In the genomic region with DNA sequence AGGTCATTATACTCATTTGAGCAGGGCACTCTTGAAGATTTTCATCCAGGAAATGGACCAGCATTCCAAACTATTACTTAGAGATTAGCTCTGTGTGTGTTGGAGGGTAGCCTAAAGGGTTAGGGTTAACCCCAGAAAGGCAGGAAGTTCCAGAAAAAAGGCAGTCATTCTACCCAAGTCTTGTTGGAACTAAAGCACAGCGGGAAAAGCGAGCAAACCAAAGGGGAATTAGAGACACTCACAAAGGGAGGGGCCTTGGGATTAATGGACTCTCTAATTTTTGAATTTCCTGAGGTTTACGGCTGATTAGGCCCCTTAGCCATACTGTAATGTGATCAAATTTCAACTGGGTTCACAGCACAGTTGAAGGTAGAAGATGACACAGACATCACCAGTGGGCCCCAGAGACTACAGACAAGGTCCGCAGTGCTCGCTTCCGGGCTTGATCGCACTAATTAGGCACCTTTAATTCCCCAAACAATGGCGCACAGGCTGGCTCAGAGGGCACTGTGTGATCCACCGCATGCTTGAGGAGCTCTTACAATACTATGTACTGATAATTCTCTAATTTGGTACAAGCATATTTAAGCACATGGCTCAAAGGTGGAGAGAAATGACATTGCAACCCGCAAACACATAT, we compare ENCODE assay signal across 8 cellular contexts. TPM values are rescaled to one million over a fixed set of nuclear protein-coding genes. Genes with fewer than 3 reads are reported as not detected.
A peak's percentile ranks its signal among the peaks of the same experiment; 100 is the strongest.
DNase-seq lines count a peak whose midpoint lies in the region; ATAC-seq and TF ChIP-seq lines count a peak whose summit lies in the region.
"Had no signal": no experiment of that assay in that cellular context is flagged by ENCODE, and none has a peak within 500 bp of the region (broad histone marks: within the 10 kb centered on the region; RNA-seq: fewer than 3 reads in every experiment).

No MANE protein-coding gene starts in this region.

- peaks cover 98% of the 10 kb centered on the region for H3K4me1 ChIP-seq in CD8-positive, alpha-beta T cell (ENCODE audit: insufficient read depth, low read length)
- peaks cover 10% of the 10 kb centered on the region for H3K4me1 ChIP-seq in endocrine pancreas (ENCODE audit: control insufficient read depth, insufficient read depth, low read length)

- POLR2A ChIA-PET in CD8-positive, alpha-beta T cell (lab: Charles Lee), result interaction anchor here (1.7 to 2.3 kb wide), 2 partner anchors 9 to 28 kb away, joined by 5 read pairs; a partner anchor contains a TSS

- peaks cover 15% of the 10 kb centered on the region for H3K36me3 Mint-ChIP-seq in CD8-positive, alpha-beta T cell
- H3K36me3 Mint-ChIP-seq in IgD-negative memory B cell, result peaks cover 2% of the 10 kb centered on the region

- DNase-seq in CD8-positive, alpha-beta T cell, result no peak
- DNase-seq in posterior vena cava (ENCODE audit: low spot score), result peak; percentile 57
- DNase-seq: NCI-H2029 treated with DMSO at 0.1 percent for 48 hours had no signal

- peak overlapping the region; percentile 7 for H3K27ac ChIP-seq in CD8-positive, alpha-beta T cell (ENCODE audit: low read depth, low read length)

- no peaks in the 10 kb centered on the region for H3K36me3 ChIP-seq in CD8-positive, alpha-beta T cell (ENCODE audit: insufficient read depth, low read length)
- no peaks in the 10 kb centered on the region for H3K36me3 ChIP-seq in endocrine pancreas (ENCODE audit: control insufficient read depth, insufficient read depth, low read length)

- CTCF ChIA-PET in CD8-positive, alpha-beta T cell (lab: Charles Lee), result no interaction called here

- H3K4me1 Mint-ChIP-seq in CD8-positive, alpha-beta T cell (ENCODE audit: low read depth), result peaks cover 87% of the 10 kb centered on the region
- H3K4me1 Mint-ChIP-seq in IgD-negative memory B cell, result peaks cover 49 to 73% (median 71%) of the 10 kb centered on the region in 3 donors

- H3K27ac Mint-ChIP-seq in CD8-positive, alpha-beta T cell, result peak overlapping the region; percentile 92
- H3K27ac Mint-ChIP-seq in IgD-negative memory B cell, result peak overlapping the region; percentile 36 to 92 (median 69)

- H3K9me3 ChIP-seq in CD8-positive, alpha-beta T cell (ENCODE audit: low read length), result no peaks in the 10 kb centered on the region
- no peaks in the 10 kb centered on the region for H3K9me3 ChIP-seq in endocrine pancreas (ENCODE audit: control insufficient read depth, low read length)

- no peak overlapping the region for H3K4me3 ChIP-seq in CD8-positive, alpha-beta T cell (ENCODE audit: low read depth, low read length)
- H3K4me3 ChIP-seq in endocrine pancreas (ENCODE audit: control insufficient read depth, insufficient read depth, low read length), result peak overlapping the region; percentile 5

- intact Hi-C loops in CD8-positive, alpha-beta T cell (cut with DNase I, micrococcal nuclease), result no loop called here
- intact Hi-C loops in posterior vena cava (cut with DNase I), result no loop called here

- no peak for TF ChIP-seq CTCF in CD8-positive, alpha-beta T cell (IDR thresholded peaks at IDR 0.05)

- H3K9ac ChIP-seq in endocrine pancreas (ENCODE audit: control insufficient read depth, insufficient read depth, low read length), result no peak overlapping the region

- peak overlapping the region; percentile 16 for H3K4me3 Mint-ChIP-seq in CD8-positive, alpha-beta T cell
- peak overlapping the region in 2 of 4 donors; percentile 70 to 71 for H3K4me3 Mint-ChIP-seq in IgD-negative memory B cell

- no peaks in the 10 kb centered on the region for H3K27me3 ChIP-seq in CD8-positive, alpha-beta T cell (ENCODE audit: insufficient read depth, low read length)
- no peaks in the 10 kb centered on the region for H3K27me3 ChIP-seq in endocrine pancreas (ENCODE audit: control insufficient read depth, insufficient read depth, low read length)

- no peaks in the 10 kb centered on the region for H3K27me3 Mint-ChIP-seq in CD8-positive, alpha-beta T cell (ENCODE audit: low read depth)
- no peaks in the 10 kb centered on the region for H3K27me3 Mint-ChIP-seq in IgD-negative memory B cell

- ATAC-seq in CD8-positive, alpha-beta T cell, result no peak
- no peak for ATAC-seq in GM21390 (IDR thresholded peaks at IDR 0.05; ENCODE audit: unreplicated experiment)
- ATAC-seq in HG03521 (IDR thresholded peaks at IDR 0.05; ENCODE audit: unreplicated experiment), result no peak
- no peak for ATAC-seq in GM18511 (IDR thresholded peaks at IDR 0.05; ENCODE audit: unreplicated experiment)

- H3K9me3 Mint-ChIP-seq in CD8-positive, alpha-beta T cell, result no peaks in the 10 kb centered on the region
- H3K9me3 Mint-ChIP-seq in IgD-negative memory B cell, result no peaks in the 10 kb centered on the region

RNA-seq across cellular contexts. Expression of a gene that starts 28.3 kb away (rescaled TPM):
- total RNA-seq in CD8-positive, alpha-beta T cell, result 100 to 1,000 TPM; 145 to 151 TPM
- polyA plus RNA-seq in IgD-negative memory B cell, result 419 TPM
- 100 to 1,000 TPM; 255 to 277 TPM for total RNA-seq in posterior vena cava
